ENCODE assay signal across 11 cellular contexts in the genomic region with DNA sequence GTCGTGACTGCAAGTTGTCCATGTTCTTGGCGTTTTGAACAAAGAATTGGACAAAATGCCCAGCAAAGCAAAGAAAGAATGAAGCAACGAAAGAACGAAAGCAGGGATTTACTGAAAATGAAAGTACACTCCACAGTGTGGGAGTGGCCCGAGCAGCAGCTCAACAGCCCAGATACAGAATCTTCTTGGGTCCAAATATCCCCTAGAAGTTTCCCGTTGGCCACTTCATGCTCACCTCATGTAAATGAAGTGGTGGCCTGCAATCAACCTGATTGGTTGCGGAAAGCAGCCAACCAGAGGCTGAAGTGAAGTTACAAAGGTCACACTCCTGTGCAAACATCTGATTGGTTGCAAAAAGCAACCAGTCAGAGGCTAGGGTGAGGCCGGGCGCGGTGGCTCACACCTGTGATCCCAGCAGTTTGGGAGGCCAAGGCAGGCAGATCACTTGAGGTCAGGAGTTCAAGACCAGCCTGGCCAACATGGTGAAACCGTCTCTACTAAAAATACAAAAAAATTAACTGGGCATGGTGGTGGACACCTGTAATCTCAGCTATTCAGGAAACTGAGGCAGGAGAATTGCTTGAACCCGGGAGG. TPM values are rescaled to one million over a fixed set of nuclear protein-coding genes. Genes with fewer than 3 reads are reported as not detected.
DNase-seq lines count a peak whose midpoint lies in the region; ATAC-seq and TF ChIP-seq lines count a peak whose summit lies in the region.
"Not testable (repeated sequence)": the region's sequence is repeated elsewhere in the genome, so short reads cannot be mapped to it uniquely, and the experiment has no call there.
"Had no signal": no experiment of that assay in that cellular context is flagged by ENCODE, and none has a peak within 500 bp of the region (broad histone marks: within the 10 kb centered on the region; RNA-seq: fewer than 3 reads in every experiment).

No MANE protein-coding gene starts in this region.

- peak overlapping the region; percentile 50; the same call in 1 of the 2 replicates for H3K4me2 ChIP-seq in DOHH2 (ENCODE audit: low read length)
- peak overlapping the region; percentile 7 for H3K4me2 ChIP-seq in fibroblast of lung (ENCODE audit: extremely low read depth, insufficient read depth, low read length)

- H3K4me3 ChIP-seq in DOHH2 (ENCODE audit: low read length) (0 out of 2 replicates have a peak overlapping the region, but pooled peaks have one; percentile 22), adrenal gland (peak overlapping the region in 1 of 4 donors; percentile 15), rectal smooth muscle tissue (ENCODE audit: low read length) (peak overlapping the region; percentile 40), tibial nerve (peak overlapping the region in 3 of 4 donors; percentile 18 to 25 (median 20))
- not testable (repeated sequence) for H3K4me3 ChIP-seq in fibroblast of lung (replicated peaks in 1 of 4; ENCODE audit: control extremely low read depth in 1 of 4, insufficient read depth in 1 of 4, low read depth in 3 of 4, low read length in 4 of 4)

- H3K27me3 ChIP-seq in DOHH2 (ENCODE audit: control insufficient read depth, low read length); adrenal gland; fibroblast of lung (ENCODE audit: control insufficient read depth, insufficient read depth, low read length); rectal smooth muscle tissue (ENCODE audit: control insufficient read depth, insufficient read depth, low read length); tibial nerve: not testable (repeated sequence)

- peak overlapping the region; percentile 36 for H2AFZ ChIP-seq in fibroblast of lung (ENCODE audit: low read length)

- peaks cover 16% of the 10 kb centered on the region for H3F3A ChIP-seq in DOHH2 (ENCODE audit: control insufficient read depth, insufficient read depth)

- POLR2A ChIA-PET in activated B cell treated with CpG ODN at 0.5 μM for 24 hours (lab: Charles Lee) = not testable (repeated sequence)

- H3K4me1 Mint-ChIP-seq in activated B cell treated with CpG ODN at 0.5 μM for 24 hours (peaks cover 30% of the 10 kb centered on the region), memory B cell (peaks cover 16% of the 10 kb centered on the region)

- H3K27me3 Mint-ChIP-seq in activated B cell treated with CpG ODN at 0.5 μM for 24 hours, memory B cell: not testable (repeated sequence)

- not testable (repeated sequence) for H3K9me3 ChIP-seq in DOHH2 (ENCODE audit: control insufficient read depth, insufficient read depth, low read length); adrenal gland (replicated peaks in 1 of 3); fibroblast of lung (ENCODE audit: control insufficient read depth, insufficient read depth, low read depth, low read length); tibial nerve

- not testable (repeated sequence) for H4K20me1 ChIP-seq in DOHH2 (ENCODE audit: control insufficient read depth, insufficient read depth, low read depth, low read length); fibroblast of lung (ENCODE audit: control insufficient read depth, extremely low read depth, insufficient read depth, low read length)

- not testable (repeated sequence) for TF ChIP-seq EP300 in tibial nerve (IDR thresholded peaks at IDR 0.05)

- H3K36me3 Mint-ChIP-seq in activated B cell treated with CpG ODN at 0.5 μM for 24 hours (ENCODE audit: low read depth); memory B cell: not testable (repeated sequence)

- H3K79me2 ChIP-seq in DOHH2 (ENCODE audit: control insufficient read depth, low read length); fibroblast of lung (ENCODE audit: control insufficient read depth, insufficient read depth, low read length): not testable (repeated sequence)

- not testable (repeated sequence) for H3K9me2 ChIP-seq in DOHH2 (replicated peaks; ENCODE audit: control insufficient read depth, low read length)

- DNase-seq in NCI-H226 = peak; percentile 48
- DNase-seq in activated B cell treated with CpG ODN at 0.5 μM for 24 hours; adrenal gland; fibroblast of lung (ENCODE audit: low read depth in 2 of 2); memory B cell (ENCODE audit: low spot score in 2 of 2); tibial nerve (ENCODE audit: low spot score in 2 of 2): not testable (repeated sequence)

- H3K4me1 ChIP-seq in DOHH2 (ENCODE audit: control insufficient read depth, low read length) (peaks cover 77% of the 10 kb centered on the region), adrenal gland (replicated peaks in 1 of 2) (peaks cover 13 to 22% of the 10 kb centered on the region in 2 donors), fibroblast of lung (ENCODE audit: control insufficient read depth, extremely low read depth, insufficient read depth, low read length) (peaks cover 21% of the 10 kb centered on the region), tibial nerve (peaks cover 0 to 68% (median 24%) of the 10 kb centered on the region in 4 donors)
- H3K4me1 ChIP-seq in rectal smooth muscle tissue (ENCODE audit: control insufficient read depth, insufficient read depth, low read length) = not testable (repeated sequence)

- H3K9me3 Mint-ChIP-seq in activated B cell treated with CpG ODN at 0.5 μM for 24 hours, memory B cell: not testable (repeated sequence)

- 63 to 75% (median 70%) methylated on average over 11 to 12 of the region's 12 CpGs for WGBS in adrenal gland, 4 donors
- 50 to 51% methylated on average over 12 of the region's 12 CpGs for WGBS in tibial nerve, 2 donors

- CTCF ChIA-PET in activated B cell treated with CpG ODN at 0.5 μM for 24 hours (lab: Charles Lee) = interaction anchor here (2.6 kb wide), 1 partner anchor 10 kb away, joined by 13 read pairs; no protein-coding TSS in a partner anchor

- TF ChIP-seq POLR2A in adrenal gland (IDR thresholded peaks at IDR 0.05); tibial nerve (IDR thresholded peaks at IDR 0.05): not testable (repeated sequence)

- H3K4me3 Mint-ChIP-seq in activated B cell treated with CpG ODN at 0.5 μM for 24 hours (peak overlapping the region; percentile 77), memory B cell (peak overlapping the region; percentile 85)

- not testable (repeated sequence) for H3K27ac Mint-ChIP-seq in activated B cell treated with CpG ODN at 0.5 μM for 24 hours
- peak overlapping the region; percentile 21 for H3K27ac Mint-ChIP-seq in memory B cell

- H3K27ac ChIP-seq in DOHH2 (ENCODE audit: low read depth, low read length); fibroblast of lung (ENCODE audit: insufficient read depth, low read length); rectal smooth muscle tissue (ENCODE audit: low read depth, low read length): not testable (repeated sequence)
- H3K27ac ChIP-seq in adrenal gland (peak overlapping the region in 3 of 5 donors; percentile 29 to 61 (median 59)), tibial nerve (peak overlapping the region in 3 of 4 donors; percentile 59 to 71 (median 70))

- TF ChIP-seq CTCF in DOHH2 (IDR thresholded peaks at IDR 0.05; ENCODE audit: low read depth, low read length, poor library complexity, severe bottlenecking); activated B cell treated with CpG ODN at 0.5 μM for 24 hours (IDR thresholded peaks at IDR 0.05); adrenal gland (IDR thresholded peaks at IDR 0.05); fibroblast of lung (conservative IDR thresholded peaks at IDR 0.05 in 1 of 2, IDR thresholded peaks at IDR 0.05 in 1 of 2; ENCODE audit: low read depth in 1 of 2, low read length in 2 of 2); tibial nerve (IDR thresholded peaks at IDR 0.05): not testable (repeated sequence)

- ATAC-seq in activated B cell treated with CpG ODN at 0.5 μM for 24 hours (ENCODE audit: low read depth) = not testable (repeated sequence)
- ATAC-seq in memory B cell (ENCODE audit: low read depth) = peak; percentile 61

- H3K36me3 ChIP-seq in DOHH2 (ENCODE audit: control insufficient read depth, low read length); adrenal gland (replicated peaks in 1 of 2); fibroblast of lung (ENCODE audit: control insufficient read depth, insufficient read depth, low read length); rectal smooth muscle tissue (ENCODE audit: control insufficient read depth, insufficient read depth, low read length); tibial nerve: not testable (repeated sequence)

- intact Hi-C loops in activated B cell treated with CpG ODN at 0.5 μM for 24 hours (cut with micrococcal nuclease); adrenal gland (cut with DNase I): not testable (repeated sequence)

- H3K9ac ChIP-seq in fibroblast of lung (ENCODE audit: insufficient read depth, low read length); rectal smooth muscle tissue (ENCODE audit: low read length): not testable (repeated sequence)

RNA-seq across cellular contexts. Expression of gene TNFAIP2, which starts 8.1 kb away (rescaled TPM):
- total RNA-seq in activated B cell treated with CpG ODN at 0.5 μM for 24 hours (4.1 and 5.2 TPM in 2 replicates), adrenal gland (100 to 1,000 TPM in 4 of 8 donors, 10 to 100 TPM in 4; 41.2 to 290 (median 115) TPM), fibroblast of lung (102 and 139 TPM in 2 replicates), tibial nerve (10 to 100 TPM; 42.9 to 49.4 (median 47.8) TPM)
- polyA plus RNA-seq in adrenal gland (100 to 1,000 TPM in 2 of 3 donors, 10 to 100 TPM in 1; 28.3 to 615 (median 532) TPM), fibroblast of lung (31.6 and 71.5 TPM in 2 replicates)
- polyA plus RNA-seq in fibroblast of lung (2012) = 38.4 and 86.3 TPM in 2 replicates
- polyA minus RNA-seq in fibroblast of lung (ENCODE audit: low replicate concordance) = 91.2 and 178 TPM in 2 replicates

RNA-seq across cellular contexts. Expression of gene EXOC3L4, which starts 20.7 kb away (rescaled TPM):
- total RNA-seq in activated B cell treated with CpG ODN at 0.5 μM for 24 hours (not detected in 2 replicates), adrenal gland (1 to 10 TPM in 4 of 8 donors, under 1 TPM in 4; 0.12 to 2.0 (median 1.3) TPM), fibroblast of lung (0.26 and 0.50 TPM in 2 replicates), tibial nerve (1 to 10 TPM in 2 of 4 donors, under 1 TPM in 2; 0.63 to 2.1 (median 1.3) TPM)
- polyA plus RNA-seq in adrenal gland (1 to 10 TPM in 2 of 3 donors, not detected in 1; 3.1 to 4.3 TPM), fibroblast of lung (0.18 and 0.39 TPM in 2 replicates)
- polyA plus RNA-seq in fibroblast of lung (2012) = 0.16 and 0.51 TPM in 2 replicates
- not detected in 2 replicates for polyA minus RNA-seq in fibroblast of lung (ENCODE audit: low replicate concordance)
- total RNA-seq: IMR-90, mononuclear cell had no signal
- polyA plus RNA-seq: IMR-90 had no signal

RNA-seq across cellular contexts. Expression of gene LBHD2, which starts 31.2 kb away (rescaled TPM):
- total RNA-seq in activated B cell treated with CpG ODN at 0.5 μM for 24 hours (not detected in 2 replicates), adrenal gland (not detected), fibroblast of lung (not detected in 2 replicates), tibial nerve (not detected)
- polyA plus RNA-seq in adrenal gland (not detected), fibroblast of lung (not detected in 2 replicates)
- not detected in 2 replicates for polyA plus RNA-seq in fibroblast of lung (2012)
- not detected in 2 replicates for polyA minus RNA-seq in fibroblast of lung (ENCODE audit: low replicate concordance)
- total RNA-seq: heart left ventricle, IMR-90, mononuclear cell had no signal
- polyA plus RNA-seq: IMR-90 had no signal

RNA-seq across cellular contexts. Expression of gene CDC42BPB, which starts 57.8 kb away (rescaled TPM):
- total RNA-seq in activated B cell treated with CpG ODN at 0.5 μM for 24 hours (34.2 and 38.5 TPM in 2 replicates), adrenal gland (100 to 1,000 TPM in 1 of 8 donors, 10 to 100 TPM in 7; 71.2 to 108 (median 79.7) TPM), fibroblast of lung (66.8 and 98.3 TPM in 2 replicates), tibial nerve (100 to 1,000 TPM; 115 to 172 (median 134) TPM)
- polyA plus RNA-seq in adrenal gland (10 to 100 TPM; 41.1 to 64.4 (median 49.9) TPM), fibroblast of lung (44.8 and 53.1 TPM in 2 replicates)
- polyA plus RNA-seq in fibroblast of lung (2012) = 52.4 and 59.6 TPM in 2 replicates
- polyA minus RNA-seq in fibroblast of lung (ENCODE audit: low replicate concordance) = 258 and 297 TPM in 2 replicates
